Comparison of ENCODE assay signal across 15 cellular contexts in genomic region chr3:31926543-31926942, GRCh38. TPM values are rescaled to one million over a fixed set of nuclear protein-coding genes. Genes with fewer than 3 reads are reported as not detected.
DNase-seq lines count a peak whose midpoint lies in the region; ATAC-seq and TF ChIP-seq lines count a peak whose summit lies in the region.
"Had no signal": no experiment of that assay in that cellular context is flagged by ENCODE, and none has a peak within 500 bp of the region (broad histone marks: within the 10 kb centered on the region; RNA-seq: fewer than 3 reads in every experiment).

No MANE protein-coding gene starts in this region.

- H3F3A ChIP-seq in MM.1S (ENCODE audit: insufficient read depth, low read length), result no peaks in the 10 kb centered on the region

- H3K36me3 ChIP-seq in MM.1S (replicated peaks; ENCODE audit: insufficient read depth, low read length), result no peaks in the 10 kb centered on the region
- H3K36me3 ChIP-seq in CD8-positive, alpha-beta memory T cell (ENCODE audit: insufficient read depth, low read length), result no peaks in the 10 kb centered on the region
- H3K36me3 ChIP-seq: BLaER1, HAP-1 had no signal

- CTCF ChIA-PET in RWPE1 (lab: Yijun Ruan, JAX), result interaction anchor here (0.7 kb wide), 1 partner anchor 1478 kb away, joined by 3 read pairs; no protein-coding TSS in a partner anchor
- CTCF ChIA-PET in CD8-positive, alpha-beta memory T cell (lab: Charles Lee), result no interaction called here

- no peaks in the 10 kb centered on the region for H3K9me3 ChIP-seq in MM.1S (replicated peaks; ENCODE audit: insufficient read depth, low read length)
- H3K9me3 ChIP-seq in CD8-positive, alpha-beta memory T cell (ENCODE audit: low read length), result no peaks in the 10 kb centered on the region
- H3K9me3 ChIP-seq: BLaER1, HAP-1 had no signal

- H3K4me3 ChIP-seq in MM.1S (ENCODE audit: low read length), result no peak overlapping the region
- no peak overlapping the region for H3K4me3 ChIP-seq in CD8-positive, alpha-beta memory T cell (ENCODE audit: low read length)
- H3K4me3 ChIP-seq: BLaER1, HAP-1 had no signal

- TF ChIP-seq CTCF in RWPE1 (conservative IDR thresholded peaks at IDR 0.05; ENCODE audit: low read depth), result no peak
- TF ChIP-seq CTCF in MM.1S (IDR thresholded peaks at IDR 0.05; ENCODE audit: low read length), result no peak

- no peaks in the 10 kb centered on the region for H3K9me3 Mint-ChIP-seq in activated naive CD8-positive, alpha-beta T cell treated with anti-CD3 and anti-CD28 coated beads, Interleukin-2, amount 50 U/mL, for 24 hours
- no peaks in the 10 kb centered on the region for H3K9me3 Mint-ChIP-seq in stimulated activated naive CD8-positive, alpha-beta T cell treated with anti-CD3 and anti-CD28 coated beads, Interleukin-15, amount 100 ng/mL, for 72 hours
- peaks cover 0 to 4% (median 0%) of the 10 kb centered on the region in 5 donors for H3K9me3 Mint-ChIP-seq in CD8-positive, alpha-beta memory T cell

- ATAC-seq in activated naive CD8-positive, alpha-beta T cell treated with anti-CD3 and anti-CD28 coated beads, Interleukin-2, amount 50 U/mL, for 24 hours, result no peak
- peak; percentile 33 for ATAC-seq in stimulated activated naive CD8-positive, alpha-beta T cell treated with anti-CD3 and anti-CD28 coated beads, Interleukin-15, amount 100 ng/mL, for 72 hours
- ATAC-seq: HepG2 had no signal

- peak; percentile 10 for DNase-seq in stimulated activated CD4-positive, alpha-beta T cell treated with anti-CD3 and anti-CD28 coated beads, Interleukin-1b, Interleukin-23, amount 100 ng/mL, for 48 hours
- no peak for DNase-seq in stimulated activated CD4-positive, alpha-beta T cell treated with anti-CD3 and anti-CD28 coated beads, Interleukin-4, amount 100 ng/mL, for 24 hours
- DNase-seq in RWPE1 (ENCODE audit: low spot score), result no peak
- no peak for DNase-seq in activated naive CD8-positive, alpha-beta T cell treated with anti-CD3 and anti-CD28 coated beads, Interleukin-2, amount 50 U/mL, for 24 hours
- DNase-seq in stimulated activated naive CD8-positive, alpha-beta T cell treated with anti-CD3 and anti-CD28 coated beads, Interleukin-15, amount 100 ng/mL, for 72 hours, result no peak
- no peak for DNase-seq in MM.1S
- no peak for DNase-seq in CD8-positive, alpha-beta memory T cell
- DNase-seq: DMS 273 treated with DMSO at 0.1 percent for 48 hours, NCI-H187 treated with DMSO at 0.1 percent for 48 hours, NCI-H2171, NCI-H446 treated with DMSO at 0.1 percent for 48 hours, NCI-H82 had no signal

- no peak overlapping the region for H3K4me2 ChIP-seq in MM.1S (ENCODE audit: low read depth, low read length)
- H3K4me2 ChIP-seq: BLaER1 had no signal

- H2AFZ ChIP-seq in MM.1S (ENCODE audit: low read length), result no peak overlapping the region

- H3K4me1 ChIP-seq in MM.1S (ENCODE audit: low read length), result 0 out of 2 replicates have a peak, but pooled peaks cover 4% of the 10 kb centered on the region
- H3K4me1 ChIP-seq in CD8-positive, alpha-beta memory T cell (ENCODE audit: insufficient read depth, low read length), result no peaks in the 10 kb centered on the region
- H3K4me1 ChIP-seq: BLaER1 had no signal

- no peaks in the 10 kb centered on the region for H3K9me2 ChIP-seq in MM.1S (replicated peaks; ENCODE audit: insufficient read depth, low read length)

- H3K9ac ChIP-seq in MM.1S (ENCODE audit: low read length), result no peak overlapping the region
- H3K9ac ChIP-seq: BLaER1 had no signal

- POLR2A ChIA-PET in RWPE1 (lab: Yijun Ruan, JAX; ENCODE audit: low non-redundant PET), result no interaction called here
- POLR2A ChIA-PET in CD8-positive, alpha-beta memory T cell (lab: Charles Lee), result no interaction called here

- H3K27ac ChIP-seq in RWPE1, result peak overlapping the region; percentile 46
- no peak overlapping the region for H3K27ac ChIP-seq in MM.1S (ENCODE audit: low read length)
- H3K27ac ChIP-seq in CD8-positive, alpha-beta memory T cell (ENCODE audit: low read depth, low read length), result no peak overlapping the region
- H3K27ac ChIP-seq: BLaER1 had no signal

- no peaks in the 10 kb centered on the region for H3K79me2 ChIP-seq in MM.1S (ENCODE audit: low read length)

- peak overlapping the region; percentile 77 for H3K27ac Mint-ChIP-seq in activated naive CD8-positive, alpha-beta T cell treated with anti-CD3 and anti-CD28 coated beads, Interleukin-2, amount 50 U/mL, for 24 hours
- H3K27ac Mint-ChIP-seq in stimulated activated naive CD8-positive, alpha-beta T cell treated with anti-CD3 and anti-CD28 coated beads, Interleukin-15, amount 100 ng/mL, for 72 hours, result peak overlapping the region; percentile 63 to 81
- H3K27ac Mint-ChIP-seq in CD8-positive, alpha-beta memory T cell, result no peak overlapping the region

- H3K4me1 Mint-ChIP-seq in activated naive CD8-positive, alpha-beta T cell treated with anti-CD3 and anti-CD28 coated beads, Interleukin-2, amount 50 U/mL, for 24 hours, result peaks cover 33% of the 10 kb centered on the region
- peaks cover 31% of the 10 kb centered on the region for H3K4me1 Mint-ChIP-seq in stimulated activated naive CD8-positive, alpha-beta T cell treated with anti-CD3 and anti-CD28 coated beads, Interleukin-15, amount 100 ng/mL, for 72 hours
- H3K4me1 Mint-ChIP-seq in CD8-positive, alpha-beta memory T cell, result no peaks in the 10 kb centered on the region

- no peak overlapping the region for H3K4me3 Mint-ChIP-seq in activated naive CD8-positive, alpha-beta T cell treated with anti-CD3 and anti-CD28 coated beads, Interleukin-2, amount 50 U/mL, for 24 hours
- H3K4me3 Mint-ChIP-seq in stimulated activated naive CD8-positive, alpha-beta T cell treated with anti-CD3 and anti-CD28 coated beads, Interleukin-15, amount 100 ng/mL, for 72 hours, result peak overlapping the region in 1 of 2 donors; percentile 36
- no peak overlapping the region for H3K4me3 Mint-ChIP-seq in CD8-positive, alpha-beta memory T cell

- H3K36me3 Mint-ChIP-seq in activated naive CD8-positive, alpha-beta T cell treated with anti-CD3 and anti-CD28 coated beads, Interleukin-2, amount 50 U/mL, for 24 hours (ENCODE audit: low read depth), result no peaks in the 10 kb centered on the region
- H3K36me3 Mint-ChIP-seq in CD8-positive, alpha-beta memory T cell, result no peaks in the 10 kb centered on the region

- no peaks in the 10 kb centered on the region for H4K20me1 ChIP-seq in MM.1S (ENCODE audit: insufficient read depth, low read length)
- H4K20me1 ChIP-seq: BLaER1 had no signal

- no peaks in the 10 kb centered on the region for H3K27me3 Mint-ChIP-seq in activated naive CD8-positive, alpha-beta T cell treated with anti-CD3 and anti-CD28 coated beads, Interleukin-2, amount 50 U/mL, for 24 hours
- no peaks in the 10 kb centered on the region for H3K27me3 Mint-ChIP-seq in stimulated activated naive CD8-positive, alpha-beta T cell treated with anti-CD3 and anti-CD28 coated beads, Interleukin-15, amount 100 ng/mL, for 72 hours
- peaks cover 6 to 19% of the 10 kb centered on the region in 2 donors for H3K27me3 Mint-ChIP-seq in CD8-positive, alpha-beta memory T cell

- H3K27me3 ChIP-seq in MM.1S (replicated peaks; ENCODE audit: insufficient read depth, low read length), result no peaks in the 10 kb centered on the region
- H3K27me3 ChIP-seq in CD8-positive, alpha-beta memory T cell (ENCODE audit: insufficient read depth, low read length, poor library complexity, severe bottlenecking), result no peaks in the 10 kb centered on the region
- H3K27me3 ChIP-seq: BLaER1 had no signal

RNA-seq across cellular contexts. Expression of gene OSBPL10, which starts 54.5 kb away (rescaled TPM):
- 1 to 10 TPM; 2.6 to 3.0 TPM for total RNA-seq in CD8-positive, alpha-beta memory T cell
- 0.12 TPM for polyA plus RNA-seq in CD8-positive, alpha-beta memory T cell

RNA-seq across cellular contexts. Expression of gene ZNF860, which starts 55.0 kb away (rescaled TPM):
- under 1 TPM in 1 of 2 experiments, not detected in 1; 0.16 TPM for total RNA-seq in CD8-positive, alpha-beta memory T cell
- not detected for polyA plus RNA-seq in CD8-positive, alpha-beta memory T cell

Comparison
In these comparisons a context has a peak if more than half of its experiments do, and no peak if none do; other contexts are left out.
1. H3K27ac Mint-ChIP-seq: peak in activated naive CD8-positive, alpha-beta T cell treated with anti-CD3 and anti-CD28 coated beads, Interleukin-2, amount 50 U/mL, for 24 hours (single experiment) and stimulated activated naive CD8-positive, alpha-beta T cell treated with anti-CD3 and anti-CD28 coated beads, Interleukin-15, amount 100 ng/mL, for 72 hours (2 of 2); none in CD8-positive, alpha-beta memory T cell (0 of 8).